8 cellular contexts compared by ENCODE assay signal in genomic region chr1:40980068-40980452, GRCh38. TPM values are rescaled to one million over a fixed set of nuclear protein-coding genes. Genes with fewer than 3 reads are reported as not detected.
DNase-seq lines count a peak whose midpoint lies in the region; ATAC-seq and TF ChIP-seq lines count a peak whose summit lies in the region.

No MANE protein-coding gene starts in this region.

- CTCF ChIA-PET in WTC11 (lab: Charles Lee) = interaction anchor here (0.8 to 2.7 kb wide), 8 partner anchors 24 to 206 kb away, joined by 3 to 17 read pairs (median 6); partner anchors contain the start of genes CITED4 and SLFNL1

- H3K9me3 ChIP-seq in right cardiac atrium (ENCODE audit: control insufficient read depth, low read length) = no peaks in the 10 kb centered on the region

- ATAC-seq in GM18870 (IDR thresholded peaks at IDR 0.05; ENCODE audit: unreplicated experiment) (peak; percentile 16), HG02870 (IDR thresholded peaks at IDR 0.05; ENCODE audit: unreplicated experiment) (peak; percentile 13), WTC11 (no peak), right cardiac atrium (peak; percentile 10 to 28), omental fat pad (ENCODE audit: low FRiP score) (no peak)
- ATAC-seq in stimulated activated effector memory CD8-positive, alpha-beta T cell treated with anti-CD3 and anti-CD28 coated beads, Interleukin-12 subunit alpha, Interleukin-12 subunit beta, amount 100 ng/mL, for 72 hours = peak; percentile 42

- peaks cover 20% of the 10 kb centered on the region for H3K36me3 Mint-ChIP-seq in WTC11
- peaks cover 60% of the 10 kb centered on the region for H3K36me3 Mint-ChIP-seq in stimulated activated effector memory CD8-positive, alpha-beta T cell treated with anti-CD3 and anti-CD28 coated beads, Interleukin-12 subunit alpha, Interleukin-12 subunit beta, amount 100 ng/mL, for 72 hours

- DNase-seq in WTC11 (ENCODE audit: low spot score) = no peak
- no peak for DNase-seq in right cardiac atrium
- no peak for DNase-seq in stimulated activated effector memory CD8-positive, alpha-beta T cell treated with anti-CD3 and anti-CD28 coated beads, Interleukin-12 subunit alpha, Interleukin-12 subunit beta, amount 100 ng/mL, for 72 hours (ENCODE audit: low spot score in 2 of 2)
- no peak for DNase-seq in D341Med (ENCODE audit: low spot score)
- DNase-seq in SKM-1 treated with dmso at 0.1 percent for 144 hours (lab: John Stamatoyannopoulos, UW; ENCODE audit: unreplicated experiment) = no peak
- DNase-seq in omental fat pad (ENCODE audit: low spot score) = no peak

- H3K27me3 ChIP-seq in right cardiac atrium (ENCODE audit: control insufficient read depth, insufficient read depth) = no peaks in the 10 kb centered on the region

- peak overlapping the region; percentile 14 for H3K27ac ChIP-seq in right cardiac atrium (ENCODE audit: low read length)

- TF ChIP-seq CTCF in WTC11 (IDR thresholded peaks at IDR 0.05) (no peak), omental fat pad (IDR thresholded peaks at IDR 0.05) (no peak)

- WGBS in right cardiac atrium = under 1% methylated on average over 50 of the region's 50 CpGs

- no peaks in the 10 kb centered on the region for H3K27me3 Mint-ChIP-seq in WTC11 (ENCODE audit: low read depth)

- no peaks in the 10 kb centered on the region for H3K9me3 Mint-ChIP-seq in WTC11
- H3K9me3 Mint-ChIP-seq in stimulated activated effector memory CD8-positive, alpha-beta T cell treated with anti-CD3 and anti-CD28 coated beads, Interleukin-12 subunit alpha, Interleukin-12 subunit beta, amount 100 ng/mL, for 72 hours = no peaks in the 10 kb centered on the region

- peaks cover 2% of the 10 kb centered on the region for H3K4me1 ChIP-seq in right cardiac atrium (ENCODE audit: control insufficient read depth, insufficient read depth, low read length)

- peak overlapping the region; percentile 76; the same call in 1 of the 2 replicates for H3K27ac Mint-ChIP-seq in WTC11
- H3K27ac Mint-ChIP-seq in stimulated activated effector memory CD8-positive, alpha-beta T cell treated with anti-CD3 and anti-CD28 coated beads, Interleukin-12 subunit alpha, Interleukin-12 subunit beta, amount 100 ng/mL, for 72 hours = peak overlapping the region; percentile 91

- H3K4me3 ChIP-seq in right cardiac atrium (ENCODE audit: low read length) = peak overlapping the region; percentile 65

- intact Hi-C loops in right cardiac atrium (cut with DNase I) = no loop called here

- H3K4me3 Mint-ChIP-seq in WTC11 = peak overlapping the region; percentile 83
- H3K4me3 Mint-ChIP-seq in stimulated activated effector memory CD8-positive, alpha-beta T cell treated with anti-CD3 and anti-CD28 coated beads, Interleukin-12 subunit alpha, Interleukin-12 subunit beta, amount 100 ng/mL, for 72 hours = peak overlapping the region; percentile 82

- POLR2A ChIA-PET in WTC11 (lab: Charles Lee) = interaction anchor here (0.7 to 1.5 kb wide), 3 partner anchors 118 to 1586 kb away, joined by 3 to 11 read pairs (median 3); partner anchors contain the start of genes CITED4 and NFYC

- peaks cover 23% of the 10 kb centered on the region for H3K4me1 Mint-ChIP-seq in WTC11
- peaks cover 56% of the 10 kb centered on the region for H3K4me1 Mint-ChIP-seq in stimulated activated effector memory CD8-positive, alpha-beta T cell treated with anti-CD3 and anti-CD28 coated beads, Interleukin-12 subunit alpha, Interleukin-12 subunit beta, amount 100 ng/mL, for 72 hours

TF ChIP-seq in WTC11, 78 proteins besides CTCF, POLR2A, EP300 and RAD21:
- TF ChIP-seq NFATC4 (CRISPR knock-in tag; IDR thresholded peaks at IDR 0.05) = no peak
- no peak for TF ChIP-seq ATF2 (CRISPR knock-in tag; IDR thresholded peaks at IDR 0.05; ENCODE audit: borderline replicate concordance, low read depth)
- TF ChIP-seq ZBTB21 (CRISPR knock-in tag; IDR thresholded peaks at IDR 0.05; ENCODE audit: borderline replicate concordance) = no peak
- TF ChIP-seq ZNF396 (CRISPR knock-in tag; IDR thresholded peaks at IDR 0.05; ENCODE audit: borderline replicate concordance) = no peak
- TF ChIP-seq CREM (CRISPR knock-in tag; IDR thresholded peaks at IDR 0.05) = no peak
- TF ChIP-seq CBFB (CRISPR knock-in tag; IDR thresholded peaks at IDR 0.05; ENCODE audit: low read depth) = no peak

RNA-seq across cellular contexts. Expression of gene CTPS1, which starts 0.6 kb away (rescaled TPM):
- total RNA-seq in WTC11 (2021) (65.7 to 73.4 TPM (median 65.8 TPM) in 3 replicates), right cardiac atrium (10 to 100 TPM; 11.5 to 15.6 (median 14.0) TPM), omental fat pad (10 to 100 TPM; 16.1 to 57.5 (median 17.6) TPM)
- 7.3 TPM for polyA plus RNA-seq in right cardiac atrium

RNA-seq across cellular contexts. Expression of gene SLFNL1, which starts 41.5 kb away (rescaled TPM):
- total RNA-seq in WTC11 (2021) = 0.05 TPM in 1 of 3 replicates, not detected in the others
- under 1 TPM; 0.28 to 0.53 (median 0.30) TPM for total RNA-seq in right cardiac atrium
- polyA plus RNA-seq in right cardiac atrium = 0.16 TPM
- total RNA-seq in omental fat pad = 1 to 10 TPM in 1 of 4 donors, under 1 TPM in 3; 0.19 to 1.6 (median 0.55) TPM

Comparison
In these comparisons a context has a peak if more than half of its experiments do, and no peak if none do; other contexts are left out.
1. ATAC-seq: peak in GM18870 (single experiment), HG02870 (single experiment), right cardiac atrium (2 of 2) and stimulated activated effector memory CD8-positive, alpha-beta T cell treated with anti-CD3 and anti-CD28 coated beads, Interleukin-12 subunit alpha, Interleukin-12 subunit beta, amount 100 ng/mL, for 72 hours (single experiment); none in WTC11 (single experiment) and omental fat pad (single experiment).